In the genomic region with DNA sequence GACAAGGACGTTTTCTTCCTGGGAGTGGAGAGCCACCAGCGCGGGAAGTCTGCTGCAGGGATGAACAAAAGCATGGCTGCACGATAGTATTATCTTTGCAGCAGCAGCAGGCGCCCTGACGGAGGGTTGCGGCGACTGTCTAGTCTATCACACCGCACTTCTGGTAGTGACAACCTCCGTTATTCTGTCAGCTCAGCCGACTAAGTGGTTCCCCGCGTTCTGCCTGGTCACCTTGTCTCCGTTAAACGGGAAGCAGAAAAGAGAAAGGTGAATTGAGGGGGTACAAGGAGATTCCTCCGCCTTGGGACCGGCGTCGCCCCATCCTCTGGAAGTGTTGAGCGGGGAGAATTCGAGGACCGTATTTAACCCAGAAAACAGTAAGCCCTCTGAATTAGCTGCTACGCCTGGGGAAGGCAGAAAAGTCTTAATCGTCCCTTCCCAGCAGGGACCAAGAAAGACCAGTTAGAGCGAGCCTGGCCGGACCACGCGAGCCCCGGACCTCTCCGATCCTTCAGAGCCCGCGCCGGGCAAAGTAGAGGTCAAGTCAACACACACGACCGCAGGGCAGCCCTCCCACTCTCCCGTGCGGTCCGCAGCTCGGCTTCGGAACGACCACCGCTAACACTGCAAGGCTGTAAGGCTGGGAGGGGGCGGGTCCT, we compare ENCODE assay signal across 8 cellular contexts. TPM values are rescaled to one million over a fixed set of nuclear protein-coding genes. Genes with fewer than 3 reads are reported as not detected.
DNase-seq lines count a peak whose midpoint lies in the region; ATAC-seq and TF ChIP-seq lines count a peak whose summit lies in the region.

No MANE protein-coding gene starts in this region.

- H3K36me3 ChIP-seq in HAP-1 (replicated peaks) (no peaks in the 10 kb centered on the region), right lobe of liver (no peaks in the 10 kb centered on the region)

- whole genome bisulfite sequencing in right lobe of liver (ENCODE audit: insufficient coverage, low coverage, low lambda C conversion rate, missing lambda C conversion rate): 0% methylated on average over 26 of the region's 43 CpGs

- peak overlapping the region; percentile 85 for H3K4me3 ChIP-seq in HAP-1
- peak overlapping the region; percentile 90 for H3K4me3 ChIP-seq in LNCaP clone FGC (ENCODE audit: low read depth, low read length)
- H3K4me3 ChIP-seq in right lobe of liver: peak overlapping the region; percentile 75 to 91 (median 85)

- in situ Hi-C loops in HAP-1 (cut with MboI; ENCODE audit: low sequenced_read_pairs): loop anchor here (5.0 kb wide), 1 partner anchor 56 kb away; no protein-coding TSS in a partner anchor

- no peaks in the 10 kb centered on the region for H3K9me3 ChIP-seq in HAP-1
- no peaks in the 10 kb centered on the region for H3K9me3 ChIP-seq in right lobe of liver

- TF ChIP-seq POLR2A in right lobe of liver (IDR thresholded peaks at IDR 0.05): no peak

- H3K27ac ChIP-seq in right lobe of liver: peak overlapping the region; percentile 83 to 87 (median 84)

- H3K27me3 ChIP-seq in HAP-1 (ENCODE audit: low read depth) (no peaks in the 10 kb centered on the region), right lobe of liver (no peaks in the 10 kb centered on the region)

- ATAC-seq in right lobe of liver: peak; percentile 0 to 30 (median 1)

- H3K4me1 ChIP-seq in HAP-1 (peaks cover 25% of the 10 kb centered on the region), right lobe of liver (peaks cover 0 to 19% (median 0%) of the 10 kb centered on the region in 4 donors)

- no peak for TF ChIP-seq CTCF in LNCaP clone FGC (IDR thresholded peaks at IDR 0.05; ENCODE audit: control insufficient read depth, extremely low read depth, insufficient read depth)
- TF ChIP-seq CTCF in right lobe of liver (IDR thresholded peaks at IDR 0.05): no peak

- intact Hi-C loops in right lobe of liver (cut with DNase I): no loop called here

- DNase-seq in GDM1 (lab: John Stamatoyannopoulos, UW) (peak; percentile 44), HAP-1 (ENCODE audit: low spot score in 2 of 2) (peak; percentile 49 to 66), LNCaP clone FGC (ENCODE audit: low read depth) (no peak), T-helper 22 cell (ENCODE audit: low read depth) (peak; percentile 29), right lobe of liver (peak; percentile 34 to 59 (median 54)), GM19238 (ENCODE audit: insufficient read length, low spot score) (no peak)
- DNase-seq in central memory CD4-positive, alpha-beta T cell: peak; percentile 46
- DNase-seq in stimulated activated CD8-positive, alpha-beta memory T cell treated with anti-CD3 and anti-CD28 coated beads, Interleukin-15, amount 100 ng/mL, for 24 hours (ENCODE audit: low read depth): peak; percentile 18

RNA-seq across cellular contexts. Expression of a gene that starts 0.5 kb away (rescaled TPM):
- 10 to 100 TPM; 17.2 to 43.6 (median 25.3) TPM for total RNA-seq in right lobe of liver

Comparison
In these comparisons a context has a peak if more than half of its experiments do, and no peak if none do; other contexts are left out.
1. DNase-seq: peak in GDM1 (single experiment), HAP-1 (2 of 2), T-helper 22 cell (single experiment), central memory CD4-positive, alpha-beta T cell (single experiment), right lobe of liver (3 of 3) and stimulated activated CD8-positive, alpha-beta memory T cell treated with anti-CD3 and anti-CD28 coated beads, Interleukin-15, amount 100 ng/mL, for 24 hours (single experiment); none in LNCaP clone FGC (single experiment) and GM19238 (single experiment).
2. Peak in every context shown above with its lines, with median percentiles within 50 percentile points of each other: H3K4me3 ChIP-seq.